Comparison of ENCODE assay signal across 8 cellular contexts in genomic region chr17:33028061-33028460, GRCh38. TPM values are rescaled to one million over a fixed set of nuclear protein-coding genes. Genes with fewer than 3 reads are reported as not detected.
"Had no signal": no experiment of that assay in that cellular context is flagged by ENCODE, and none has a peak within 500 bp of the region (broad histone marks: within the 10 kb centered on the region; RNA-seq: fewer than 3 reads in every experiment).

No MANE protein-coding gene starts in this region.

- DNase-seq: IMR-90, KBM-7, KG1 had no signal

- H3K4me3 ChIP-seq: K562 had no signal

- H3K27ac ChIP-seq: HL-60 had no signal

- ATAC-seq: HepG2, K562 had no signal

RNA-seq across cellular contexts. Expression of gene SPACA3, which starts 36.4 kb away (rescaled TPM):
- total RNA-seq: HepG2, HT-29, HT1080, IMR-90, K562 had no signal
